ENCODE assay signal across 7 cellular contexts in the genomic region with DNA sequence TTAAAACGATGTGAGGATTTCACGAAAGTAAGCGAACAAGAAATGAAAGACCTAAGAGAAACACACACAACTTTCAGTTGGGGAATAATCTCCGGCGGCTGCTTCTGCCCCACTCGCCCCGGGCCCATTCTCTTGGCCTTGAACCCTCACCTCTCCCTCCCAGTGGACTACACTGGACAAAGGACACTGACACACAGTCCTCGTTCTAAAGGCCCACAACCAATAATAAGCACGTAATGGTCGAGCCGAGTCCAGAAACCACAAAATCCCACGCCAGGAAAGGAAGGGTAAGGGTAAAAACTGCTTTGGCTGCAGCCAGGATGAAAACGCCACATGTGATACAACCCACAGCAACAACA. TPM values are rescaled to one million over a fixed set of nuclear protein-coding genes. Genes with fewer than 3 reads are reported as not detected.
DNase-seq lines count a peak whose midpoint lies in the region; ATAC-seq and TF ChIP-seq lines count a peak whose summit lies in the region.

No MANE protein-coding gene starts in this region.

- H3K9ac ChIP-seq in parathyroid adenoma, result peak overlapping the region; percentile 72

- no TSS peak for BruUV-seq in Panc1 (replicated peaks; lab: Mats Ljungman, UMichigan)

- in situ Hi-C loops in Panc1 (cut with HindIII; ENCODE audit: low pct_unique_long_range_greater_than_20kb, low sequenced_read_pairs), result no loop called here

- H3K9me3 ChIP-seq in Panc1 (ENCODE audit: control insufficient read depth, insufficient read depth, low read depth, low read length) (no peaks in the 10 kb centered on the region), esophagus squamous epithelium (no peaks in the 10 kb centered on the region), parathyroid adenoma (ENCODE audit: control insufficient read depth, low read length) (no peaks in the 10 kb centered on the region)

- H2AFZ ChIP-seq in parathyroid adenoma, result peak overlapping the region; percentile 99

- H3K4me1 ChIP-seq in Panc1 (ENCODE audit: control insufficient read depth, insufficient read depth, low read length) (peaks cover 22% of the 10 kb centered on the region), esophagus squamous epithelium (peaks cover 15 to 78% (median 33%) of the 10 kb centered on the region in 3 donors), parathyroid adenoma (no peaks in the 10 kb centered on the region)

- POLR2A ChIA-PET in Panc1 (lab: Charles Lee), result interaction anchor here (1.5 kb wide), 1 partner anchor 18 kb away, joined by 6 read pairs; a partner anchor contains a TSS

- DNase-seq in Panc1 (ENCODE audit: low read depth, low spot score) (no peak), esophagus squamous epithelium (lab: John Stamatoyannopoulos, UW) (no peak), COLO829 (ENCODE audit: low spot score) (no peak), GM19240 (ENCODE audit: insufficient read length, low spot score) (no peak)
- no peak for DNase-seq in NK-92 treated with Interleukin-12 subunit alpha and Interleukin-12 subunit beta, amount 100 ng/mL, for 24 hours (lab: John Stamatoyannopoulos, UW)

- peak overlapping the region; percentile 89 to 99 for H3K4me3 ChIP-seq in Panc1 (ENCODE audit: low read depth in 2 of 2, low read length in 2 of 2)
- H3K4me3 ChIP-seq in esophagus squamous epithelium, result peak overlapping the region; percentile 68 to 83 (median 78)
- peak overlapping the region; percentile 93 for H3K4me3 ChIP-seq in parathyroid adenoma (ENCODE audit: low read depth, low read length)

- H3K27ac ChIP-seq in Panc1 (ENCODE audit: low read length) (peak overlapping the region; percentile 96), esophagus squamous epithelium (peak overlapping the region; percentile 93 to 98 (median 97)), parathyroid adenoma (peak overlapping the region; percentile 97)

- intact Hi-C loops in Panc1 (cut with micrococcal nuclease; ENCODE audit: unreplicated experiment), result no loop called here
- intact Hi-C loops in esophagus squamous epithelium (cut with DNase I), result no loop called here

- peaks cover 16% of the 10 kb centered on the region for H3K79me2 ChIP-seq in parathyroid adenoma

- no peak for TF ChIP-seq CTCF in Panc1 (IDR thresholded peaks at IDR 0.05)
- TF ChIP-seq CTCF in esophagus squamous epithelium (IDR thresholded peaks at IDR 0.05), result no peak
- TF ChIP-seq CTCF in parathyroid adenoma (IDR thresholded peaks at IDR 0.05), result no peak

- ATAC-seq in GM19438 (IDR thresholded peaks at IDR 0.05; ENCODE audit: low read depth, unreplicated experiment), result peak; percentile 5
- ATAC-seq in Panc1, result no peak

- CTCF ChIA-PET in Panc1 (lab: Charles Lee), result no interaction called here

- no peak for TF ChIP-seq POLR2A in esophagus squamous epithelium (IDR thresholded peaks at IDR 0.05)

- peaks cover 10% of the 10 kb centered on the region for H3K36me3 ChIP-seq in Panc1 (ENCODE audit: control insufficient read depth, insufficient read depth, low read length)
- H3K36me3 ChIP-seq in esophagus squamous epithelium, result peaks cover 0 to 24% (median 0%) of the 10 kb centered on the region in 3 donors
- H3K36me3 ChIP-seq in parathyroid adenoma (ENCODE audit: control insufficient read depth, insufficient read depth, low read length), result no peaks in the 10 kb centered on the region

- WGBS in esophagus squamous epithelium, 2 donors, result 0% methylated on average over 13 of the region's 13 CpGs

- H3K4me2 ChIP-seq in parathyroid adenoma (ENCODE audit: low read length), result peak overlapping the region; percentile 82

- H3K27me3 ChIP-seq in Panc1 (ENCODE audit: control insufficient read depth, insufficient read depth, low read length), result no peaks in the 10 kb centered on the region
- H3K27me3 ChIP-seq in esophagus squamous epithelium, result no peaks in the 10 kb centered on the region
- no peaks in the 10 kb centered on the region for H3K27me3 ChIP-seq in parathyroid adenoma (ENCODE audit: control insufficient read depth, insufficient read depth, low read length)

RNA-seq across cellular contexts. Expression of a gene that starts 0.5 kb away (rescaled TPM):
- 43.0 TPM for total RNA-seq in Panc1 (2021; ENCODE audit: unreplicated experiment)
- polyA plus RNA-seq in Panc1 (2012; ENCODE audit: insufficient read length), result 7.6 TPM
- total RNA-seq in esophagus squamous epithelium, result 10 to 100 TPM; 49.0 to 70.4 (median 55.9) TPM

RNA-seq across cellular contexts. Expression of a gene that starts 18.1 kb away (rescaled TPM):
- total RNA-seq in Panc1 (2021; ENCODE audit: unreplicated experiment), result 41.4 TPM
- 14.8 TPM for polyA plus RNA-seq in Panc1 (2012; ENCODE audit: insufficient read length)
- total RNA-seq in esophagus squamous epithelium, result 10 to 100 TPM; 14.7 to 29.4 (median 23.4) TPM
